ENCODE assay signal across 8 cellular contexts in genomic region chr19:46821512-46822359, GRCh38. TPM values are rescaled to one million over a fixed set of nuclear protein-coding genes. Genes with fewer than 3 reads are reported as not detected.
A peak's percentile ranks its signal among the peaks of the same experiment; 100 is the strongest.
DNase-seq lines count a peak whose midpoint lies in the region; ATAC-seq and TF ChIP-seq lines count a peak whose summit lies in the region.

No MANE protein-coding gene starts in this region.

- intact Hi-C loops in lower leg skin (cut with DNase I; ENCODE audit: low total_unique reads): no loop called here

- H3K4me3 ChIP-seq in lower leg skin (ENCODE audit: low read depth, poor library complexity, severe bottlenecking): no peak overlapping the region

- 53 to 69% methylated on average over 13 to 14 of the region's 16 CpGs for WGBS in lower leg skin, 2 donors

- ATAC-seq in GM21367 (IDR thresholded peaks at IDR 0.05; ENCODE audit: unreplicated experiment): no peak

- peak; percentile 18 to 87 (median 40) for DNase-seq in T-helper 2 cell
- DNase-seq in central memory CD4-positive, alpha-beta T cell: peak; percentile 48
- peak; percentile 26 for DNase-seq in stimulated activated CD4-positive, alpha-beta T cell treated with anti-CD3 and anti-CD28 coated beads, Interleukin-2, amount 100 ng/mL, for 4 hours (ENCODE audit: low read depth)
- DNase-seq in lower leg skin (ENCODE audit: low spot score in 2 of 2): no peak
- DNase-seq in LoVo (ENCODE audit: low spot score): no peak
- DNase-seq in NCI-H2227 treated with DMSO at 0.1 percent for 48 hours (lab: John Stamatoyannopoulos, UW): no peak

- TF ChIP-seq POLR2A in GM19099 (IDR thresholded peaks at IDR 0.05; ENCODE audit: extremely low read depth, insufficient read length, low read depth): peak; percentile 41
- TF ChIP-seq POLR2A in lower leg skin (IDR thresholded peaks at IDR 0.05): no peak

- TF ChIP-seq CTCF in lower leg skin (IDR thresholded peaks at IDR 0.05): no peak

RNA-seq across cellular contexts. Expression of gene AP2S1, which starts 28.9 kb away (rescaled TPM):
- 100 to 1,000 TPM in 3 of 4 donors, 10 to 100 TPM in 1; 88.9 to 132 (median 114) TPM for total RNA-seq in lower leg skin

RNA-seq across cellular contexts. Expression of gene SLC1A5, which starts 33.3 kb away (rescaled TPM):
- 100 to 1,000 TPM in 3 of 4 donors, 10 to 100 TPM in 1; 59.3 to 181 (median 137) TPM for total RNA-seq in lower leg skin

RNA-seq across cellular contexts. Expression of gene ARHGAP35, which starts 39.1 kb away (rescaled TPM):
- total RNA-seq in lower leg skin: 10 to 100 TPM; 19.4 to 43.6 (median 40.1) TPM

Comparison
In these comparisons a context has a peak if more than half of its experiments do, and no peak if none do; other contexts are left out.
1. DNase-seq: peak in T-helper 2 cell (5 of 5), central memory CD4-positive, alpha-beta T cell (single experiment) and stimulated activated CD4-positive, alpha-beta T cell treated with anti-CD3 and anti-CD28 coated beads, Interleukin-2, amount 100 ng/mL, for 4 hours (single experiment); none in lower leg skin (0 of 2), LoVo (single experiment) and NCI-H2227 treated with DMSO at 0.1 percent for 48 hours (single experiment).